In genomic region chr11:94959179-94959578, GRCh38 we compare ENCODE assay signal across 18 cellular contexts.
"Had no signal": no experiment of that assay in that cellular context is flagged by ENCODE, and none has a peak within 500 bp of the region (broad histone marks: within the 10 kb centered on the region; RNA-seq: fewer than 3 reads in every experiment).

No MANE protein-coding gene starts in this region.

- H3K27me3 Mint-ChIP-seq: dendritic cell treated with granulocyte-macrophage colony-stimulating factor and Interleukin-4, amounts not matched to agents 40 ng/mL and 50 ng/mL, for 4 days; stimulated activated naive CD8-positive, alpha-beta T cell treated with anti-CD3 and anti-CD28 coated beads, Interleukin-15, Interleukin-2, amounts not matched to agents 100 ng/mL and 50 ng/mL, for 24 hours had no signal

- H3K4me3 ChIP-seq: esophagus squamous epithelium, gastroesophageal sphincter, sigmoid colon, skin epidermis, testis, tibial nerve had no signal

- DNase-seq: esophagus squamous epithelium; foreskin fibroblast; glutamatergic neuron; islet precursor cell; natural killer cell; posterior cingulate gyrus; sigmoid colon; stimulated activated CD4-positive, alpha-beta T cell treated with anti-CD3 and anti-CD28 coated beads, Interleukin-12 subunit alpha, Interleukin-12 subunit beta, amount 100 ng/mL, for 4 hours; testis had no signal

- H3K9me3 ChIP-seq: esophagus squamous epithelium, gastroesophageal sphincter, sigmoid colon, testis had no signal

- H3K27ac ChIP-seq: testis had no signal

- H3K9me3 Mint-ChIP-seq: dendritic cell treated with granulocyte-macrophage colony-stimulating factor and Interleukin-4, amounts not matched to agents 40 ng/mL and 50 ng/mL, for 4 days; mesothelial cell of epicardium; natural killer cell; neural crest cell; stimulated activated naive CD8-positive, alpha-beta T cell treated with anti-CD3 and anti-CD28 coated beads, Interleukin-15, Interleukin-2, amounts not matched to agents 100 ng/mL and 50 ng/mL, for 24 hours had no signal

- H3K27ac Mint-ChIP-seq: dendritic cell treated with granulocyte-macrophage colony-stimulating factor and Interleukin-4, amounts not matched to agents 40 ng/mL and 50 ng/mL, for 4 days; natural killer cell; stimulated activated naive CD8-positive, alpha-beta T cell treated with anti-CD3 and anti-CD28 coated beads, Interleukin-15, Interleukin-2, amounts not matched to agents 100 ng/mL and 50 ng/mL, for 24 hours had no signal

- H3K27me3 ChIP-seq: esophagus squamous epithelium, gastroesophageal sphincter, sigmoid colon, testis, tibial nerve had no signal

- H3K4me1 ChIP-seq: esophagus squamous epithelium, sigmoid colon, testis had no signal

- FAIRE-seq: colon had no signal

- ATAC-seq: gastroesophageal sphincter, left lobe of liver, natural killer cell had no signal

- H3K4me3 Mint-ChIP-seq: dendritic cell treated with granulocyte-macrophage colony-stimulating factor and Interleukin-4, amounts not matched to agents 40 ng/mL and 50 ng/mL, for 4 days; mesothelial cell of epicardium; natural killer cell; neural crest cell; stimulated activated naive CD8-positive, alpha-beta T cell treated with anti-CD3 and anti-CD28 coated beads, Interleukin-15, Interleukin-2, amounts not matched to agents 100 ng/mL and 50 ng/mL, for 24 hours had no signal

- H3K4me1 Mint-ChIP-seq: mesothelial cell of epicardium, neural crest cell had no signal
